In genomic region chr5:32428426-32428825, GRCh38 we compare ENCODE assay signal across 22 cellular contexts. TPM values are rescaled to one million over a fixed set of nuclear protein-coding genes. Genes with fewer than 3 reads are reported as not detected.
DNase-seq lines count a peak whose midpoint lies in the region; ATAC-seq and TF ChIP-seq lines count a peak whose summit lies in the region.
"Had no signal": no experiment of that assay in that cellular context is flagged by ENCODE, and none has a peak within 500 bp of the region (broad histone marks: within the 10 kb centered on the region; RNA-seq: fewer than 3 reads in every experiment).

No MANE protein-coding gene starts in this region.

- no peak overlapping the region for H2AK5ac ChIP-seq in H9 (ENCODE audit: insufficient read length, low read length)

- H3K27ac Mint-ChIP-seq in H9, result peak overlapping the region in 1 of 3 experiments; percentile 58; a peak in 2 of 7 replicates
- H3K27ac Mint-ChIP-seq: activated B cell treated with CpG ODN at 0.5 μM for 24 hours; stimulated activated naive CD8-positive, alpha-beta T cell treated with anti-CD3 and anti-CD28 coated beads, Interleukin-15, amount 100 ng/mL, for 72 hours had no signal

- no peaks in the 10 kb centered on the region for H3K27me3 ChIP-seq in right atrium auricular region
- H3K27me3 ChIP-seq in upper lobe of right lung, result no peaks in the 10 kb centered on the region
- H3K27me3 ChIP-seq in H9 (ENCODE audit: insufficient read depth, low read length), result no peaks in the 10 kb centered on the region
- H3K27me3 ChIP-seq: adrenal gland had no signal

- H3K36me3 Mint-ChIP-seq in H9 (ENCODE audit: insufficient read depth in 1 of 3, low read depth in 3 of 3), result peaks cover 37 to 54% (median 43%) of the 10 kb centered on the region in 3 experiments

- H3K9me3 ChIP-seq in right atrium auricular region, result peaks cover 0 to 14% of the 10 kb centered on the region in 2 donors
- peaks cover 5% of the 10 kb centered on the region for H3K9me3 ChIP-seq in upper lobe of right lung
- no peaks in the 10 kb centered on the region for H3K9me3 ChIP-seq in H9 (ENCODE audit: control insufficient read depth, low read depth, low read length)

- no peak overlapping the region for H3K4me3 ChIP-seq in right atrium auricular region
- no peak overlapping the region for H3K4me3 ChIP-seq in upper lobe of right lung
- H3K4me3 ChIP-seq: adrenal gland had no signal

- H3K14ac ChIP-seq in H9 (ENCODE audit: insufficient read depth, low read length), result no peak overlapping the region

- peaks cover 21 to 25% of the 10 kb centered on the region in 2 experiments for H3K9me3 Mint-ChIP-seq in H9

- no peak overlapping the region for H4K5ac ChIP-seq in H9 (ENCODE audit: insufficient read length, low read depth, low read length)

- no peak overlapping the region for H2BK5ac ChIP-seq in H9 (ENCODE audit: insufficient read length, low read length)

- no peak overlapping the region for H3K56ac ChIP-seq in H9 (ENCODE audit: insufficient read length, low read depth, low read length)

- H3K9ac ChIP-seq in H9 (ENCODE audit: extremely low read depth, insufficient read length, low read length), result no peak overlapping the region

- H2BK12ac ChIP-seq in H9 (ENCODE audit: insufficient read length, low read depth, low read length), result no peak overlapping the region

- peak; percentile 11 for ATAC-seq in left ventricle myocardium superior
- ATAC-seq in upper lobe of right lung, result peak; percentile 50
- ATAC-seq: natural killer cell; stimulated activated naive CD8-positive, alpha-beta T cell treated with anti-CD3 and anti-CD28 coated beads, Interleukin-15, amount 100 ng/mL, for 72 hours had no signal

- no peaks in the 10 kb centered on the region for H3K27me3 Mint-ChIP-seq in H9 (ENCODE audit: low read depth)
- H3K27me3 Mint-ChIP-seq: activated B cell treated with CpG ODN at 0.5 μM for 24 hours; brain; stimulated activated naive CD8-positive, alpha-beta T cell treated with anti-CD3 and anti-CD28 coated beads, Interleukin-15, amount 100 ng/mL, for 72 hours had no signal

- H3K4me1 ChIP-seq in right atrium auricular region (peaks cover 0 to 15% of the 10 kb centered on the region in 2 donors), upper lobe of right lung (no peaks in the 10 kb centered on the region), H9 (ENCODE audit: insufficient read depth, low read length) (no peaks in the 10 kb centered on the region; the same call in 1 of the 2 replicates)

- peaks cover 25% of the 10 kb centered on the region; the same call in 1 of the 2 replicates for H3K79me2 ChIP-seq in H9 (ENCODE audit: insufficient read depth, low read length)

- no peaks in the 10 kb centered on the region for H4K20me1 ChIP-seq in H9 (ENCODE audit: control insufficient read depth, insufficient read depth, insufficient read length)

- no peaks in the 10 kb centered on the region for H3K23me2 ChIP-seq in H9 (ENCODE audit: insufficient read length, low read depth, low read length, poor library complexity, severe bottlenecking)

- H3K23ac ChIP-seq in H9 (ENCODE audit: insufficient read length, low read depth, low read length), result no peak overlapping the region

- no peak overlapping the region for H3K18ac ChIP-seq in H9 (ENCODE audit: insufficient read length, low read depth, low read length)

- WGBS in H9 (ENCODE audit: extremely low coverage, insufficient read length, low lambda C conversion rate), result no CpG with 5 or more reads among the region's 4 CpGs

- no peak overlapping the region for H2BK20ac ChIP-seq in H9 (ENCODE audit: low read depth, low read length, poor library complexity, severe bottlenecking)

- H3K27ac ChIP-seq in right atrium auricular region (no peak overlapping the region), VCaP (peak overlapping the region; percentile 42; the same call in 1 of the 2 replicates), upper lobe of right lung (no peak overlapping the region), H9 (ENCODE audit: insufficient read length, low read depth, low read length) (no peak overlapping the region)
- H3K27ac ChIP-seq: adrenal gland had no signal

- H3K4me3 Mint-ChIP-seq in H9, result no peak overlapping the region
- H3K4me3 Mint-ChIP-seq: activated B cell treated with CpG ODN at 0.5 μM for 24 hours; brain; natural killer cell; stimulated activated naive CD8-positive, alpha-beta T cell treated with anti-CD3 and anti-CD28 coated beads, Interleukin-15, amount 100 ng/mL, for 72 hours had no signal

- no peak overlapping the region for H3T11ph ChIP-seq in H9 (ENCODE audit: low read length)

- H3K4me1 Mint-ChIP-seq in H9, result peaks cover 2 to 13% of the 10 kb centered on the region in 2 experiments; a peak in 3 of 4 replicates

- H4K8ac ChIP-seq in H9 (replicated peaks; ENCODE audit: insufficient read length, low read depth, low read length), result no peak overlapping the region

- no peak overlapping the region for H4K91ac ChIP-seq in H9 (ENCODE audit: insufficient read length, low read depth, low read length)

- H2BK120ac ChIP-seq in H9 (ENCODE audit: low read depth, low read length, poor library complexity, severe bottlenecking), result no peak overlapping the region

- peaks cover 20% of the 10 kb centered on the region for H3K79me1 ChIP-seq in H9 (ENCODE audit: insufficient read depth, low read depth, low read length, poor library complexity, severe bottlenecking)

- H2AFZ ChIP-seq in H9 (ENCODE audit: low read length), result no peak overlapping the region

- no peak for TF ChIP-seq CTCF in right atrium auricular region (IDR thresholded peaks at IDR 0.05)
- TF ChIP-seq CTCF in VCaP (conservative IDR thresholded peaks at IDR 0.05), result no peak
- TF ChIP-seq CTCF in upper lobe of right lung (IDR thresholded peaks at IDR 0.05), result no peak
- no peak for TF ChIP-seq CTCF in GM20000 (IDR thresholded peaks at IDR 0.05; ENCODE audit: extremely low read depth, missing control alignments)
- no peak for TF ChIP-seq CTCF in H9 (conservative IDR thresholded peaks at IDR 0.05)

- H3K4ac ChIP-seq in H9 (ENCODE audit: low read depth, low read length), result no peak overlapping the region

- H3K36me3 ChIP-seq in right atrium auricular region (peaks cover 13% of the 10 kb centered on the region), upper lobe of right lung (peaks cover 4% of the 10 kb centered on the region)
- H3K36me3 ChIP-seq: adrenal gland had no signal

- no peak overlapping the region for H2BK15ac ChIP-seq in H9 (ENCODE audit: low read depth, low read length)

- no peak overlapping the region for H3K4me2 ChIP-seq in H9 (ENCODE audit: insufficient read depth, insufficient read length, low read length)

- intact Hi-C loops in left ventricle myocardium superior (cut with micrococcal nuclease), result no loop called here
- intact Hi-C loops in upper lobe of right lung (cut with DNase I), result no loop called here

- DNase-seq in left ventricle myocardium superior (no peak), right atrium auricular region (ENCODE audit: low spot score) (no peak), NCI-H2107 (lab: John Stamatoyannopoulos, UW) (peak; percentile 32), upper lobe of right lung (no peak), GM20000 (ENCODE audit: low spot score) (no peak), T-helper 2 cell (no peak), H9 (no peak)
- DNase-seq: activated B cell treated with CpG ODN at 0.5 μM for 24 hours; activated CD4-positive, alpha-beta T cell treated with anti-CD3 and anti-CD28 coated beads, Interleukin-2, amount 50 U/mL, for 1 hour; activated naive CD4-positive, alpha-beta T cell treated with Interleukin-2 at 50 U/mL for 16 hours; adrenal gland; DND-41; islet precursor cell; natural killer cell; NCI-H1694 treated with DMSO at 0.1 percent for 48 hours; NCI-H524 treated with DMSO at 0.1 percent for 48 hours; occipital lobe; SHP77 treated with DMSO at 0.1 percent for 48 hours; stimulated activated naive CD8-positive, alpha-beta T cell treated with anti-CD3 and anti-CD28 coated beads, Interleukin-15, amount 100 ng/mL, for 72 hours; T1000 had no signal

RNA-seq across cellular contexts. Expression of gene ZFR, which starts 16.1 kb away (rescaled TPM):
- total RNA-seq in left ventricle myocardium superior (51.6 TPM), right atrium auricular region (10 to 100 TPM; 65.7 to 66.0 TPM), upper lobe of right lung (60.4 TPM), H9 (2021) (61.8 and 62.4 TPM in 2 replicates)
